15 cellular contexts compared by ENCODE assay signal in the genomic region with DNA sequence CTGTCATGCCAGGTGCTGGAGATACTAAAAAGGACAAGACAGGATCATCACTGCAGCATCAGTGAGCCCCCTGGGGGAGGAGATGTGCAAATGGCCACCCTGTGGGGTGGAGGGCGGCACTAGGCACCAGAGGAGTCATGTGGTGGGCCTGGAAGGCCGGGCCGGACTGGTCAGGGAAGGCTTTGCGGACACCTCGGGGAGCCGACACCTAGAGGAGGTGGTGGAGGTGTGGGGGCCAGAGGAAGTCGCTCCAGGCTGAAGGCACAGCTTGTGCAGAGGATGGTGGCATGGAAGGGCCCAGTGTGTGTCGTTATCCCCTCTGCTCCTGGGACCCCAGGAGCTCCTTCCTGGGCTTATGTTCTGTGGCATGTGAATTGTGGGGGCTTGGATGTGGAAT.
A peak's percentile ranks its signal among the peaks of the same experiment; 100 is the strongest.
DNase-seq lines count a peak whose midpoint lies in the region; ATAC-seq and TF ChIP-seq lines count a peak whose summit lies in the region.
"Had no signal": no experiment of that assay in that cellular context is flagged by ENCODE, and none has a peak within 500 bp of the region (broad histone marks: within the 10 kb centered on the region; RNA-seq: fewer than 3 reads in every experiment).

No MANE protein-coding gene starts in this region.

- peaks cover 14% of the 10 kb centered on the region for H3K27me3 Mint-ChIP-seq in stimulated activated memory B cell treated with anti-CD40 and anti-IgM and Interleukin-4, amounts not matched to agents 10 μg/mL and 1 μg/mL and 100 μg/mL, for 72 hours
- H3K27me3 Mint-ChIP-seq: CD4-positive, CD25-positive, alpha-beta regulatory T cell had no signal

- H3K36me3 ChIP-seq in WERI-Rb-1 (no peaks in the 10 kb centered on the region), mesodermal cell (ENCODE audit: control insufficient read depth, insufficient read depth, low read length) (no peaks in the 10 kb centered on the region)
- H3K36me3 ChIP-seq: ascending aorta had no signal

- H3K27ac ChIP-seq in WERI-Rb-1 = no peak overlapping the region
- H3K27ac ChIP-seq in mesodermal cell (ENCODE audit: low read depth, low read length, severe bottlenecking) = peak overlapping the region; percentile 17
- H3K27ac ChIP-seq: ascending aorta, HL-60 had no signal

- DNase-seq in ELF-1 (ENCODE audit: low read depth, low spot score) = peak; percentile 37
- DNase-seq in WERI-Rb-1 = peak; percentile 46
- DNase-seq in left colon = no peak
- no peak for DNase-seq in iPS-NIHi7 (ENCODE audit: extremely low spot score)
- DNase-seq in iPS-NIHi11 (ENCODE audit: low spot score) = no peak
- DNase-seq: activated naive CD4-positive, alpha-beta T cell treated with anti-CD3 and anti-CD28 coated beads for 36 hours; activated T-cell treated with anti-CD3 and anti-CD28 coated beads for 4 hours; CD4-positive, CD25-positive, alpha-beta regulatory T cell; effector CD4-positive, alpha-beta T cell; stimulated activated CD4-positive, alpha-beta T cell treated with anti-CD3 and anti-CD28 coated beads, Interleukin-12 subunit alpha, Interleukin-12 subunit beta, amount 100 ng/mL, for 4 hours had no signal

- H3K27me3 ChIP-seq in WERI-Rb-1 (ENCODE audit: insufficient read depth, low read depth, severe bottlenecking) = no peaks in the 10 kb centered on the region
- H3K27me3 ChIP-seq: ascending aorta had no signal

- no peaks in the 10 kb centered on the region for H3K36me3 Mint-ChIP-seq in stimulated activated memory B cell treated with anti-CD40 and anti-IgM and Interleukin-4, amounts not matched to agents 10 μg/mL and 1 μg/mL and 100 μg/mL, for 72 hours
- H3K36me3 Mint-ChIP-seq: CD4-positive, CD25-positive, alpha-beta regulatory T cell had no signal

- TF ChIP-seq CTCF in WERI-Rb-1 (IDR thresholded peaks at IDR 0.05; ENCODE audit: low read depth, low read length) = peak; percentile 48

- 47 to 65% methylated on average over 3 to 4 of the region's 8 CpGs for WGBS in mesodermal cell (ENCODE audit: insufficient coverage in 2 of 2), 2 experiments

- H3K4me1 ChIP-seq in mesodermal cell (ENCODE audit: control insufficient read depth, insufficient read depth, low read length, poor library complexity, severe bottlenecking) = peaks cover 3% of the 10 kb centered on the region
- H3K4me1 ChIP-seq: ascending aorta had no signal

- H3K27ac Mint-ChIP-seq in stimulated activated memory B cell treated with anti-CD40 and anti-IgM and Interleukin-4, amounts not matched to agents 10 μg/mL and 1 μg/mL and 100 μg/mL, for 72 hours = no peak overlapping the region
- H3K27ac Mint-ChIP-seq: activated naive CD4-positive, alpha-beta T cell treated with anti-CD3 and anti-CD28 coated beads for 36 hours; CD4-positive, CD25-positive, alpha-beta regulatory T cell had no signal

- intact Hi-C loops in left colon (cut with DNase I, micrococcal nuclease) = no loop called here

- H3K9me3 Mint-ChIP-seq in stimulated activated memory B cell treated with anti-CD40 and anti-IgM and Interleukin-4, amounts not matched to agents 10 μg/mL and 1 μg/mL and 100 μg/mL, for 72 hours = peaks cover 4% of the 10 kb centered on the region
- H3K9me3 Mint-ChIP-seq: central memory CD8-positive, alpha-beta T cell had no signal

- H3K4me3 Mint-ChIP-seq in stimulated activated memory B cell treated with anti-CD40 and anti-IgM and Interleukin-4, amounts not matched to agents 10 μg/mL and 1 μg/mL and 100 μg/mL, for 72 hours = no peak overlapping the region
- H3K4me3 Mint-ChIP-seq: activated naive CD4-positive, alpha-beta T cell treated with anti-CD3 and anti-CD28 coated beads for 36 hours; CD4-positive, CD25-positive, alpha-beta regulatory T cell; central memory CD8-positive, alpha-beta T cell had no signal

- ATAC-seq in stimulated activated memory B cell treated with anti-CD40 and anti-IgM and Interleukin-4, amounts not matched to agents 10 μg/mL and 1 μg/mL and 100 μg/mL, for 72 hours = peak; percentile 10
- ATAC-seq in left colon = no peak

- no peaks in the 10 kb centered on the region for H3K4me1 Mint-ChIP-seq in stimulated activated memory B cell treated with anti-CD40 and anti-IgM and Interleukin-4, amounts not matched to agents 10 μg/mL and 1 μg/mL and 100 μg/mL, for 72 hours
- H3K4me1 Mint-ChIP-seq: CD4-positive, CD25-positive, alpha-beta regulatory T cell; central memory CD8-positive, alpha-beta T cell had no signal

- H3K9me3 ChIP-seq in WERI-Rb-1 (ENCODE audit: severe bottlenecking) (peaks cover 3% of the 10 kb centered on the region), mesodermal cell (ENCODE audit: control insufficient read depth, low read length) (peaks cover 3% of the 10 kb centered on the region)
- H3K9me3 ChIP-seq: ascending aorta had no signal

- H3K4me3 ChIP-seq in WERI-Rb-1 (ENCODE audit: low read depth, low read length) = no peak overlapping the region
- H3K4me3 ChIP-seq in mesodermal cell (ENCODE audit: extremely low read depth, insufficient read depth, low read length, poor library complexity, severe bottlenecking) = no peak overlapping the region
- H3K4me3 ChIP-seq: ascending aorta had no signal

Comparison
In these comparisons a context has a peak if more than half of its experiments do, and no peak if none do; other contexts are left out.
1. DNase-seq: peak in ELF-1 (single experiment) and WERI-Rb-1 (single experiment); none in left colon (0 of 2), iPS-NIHi7 (single experiment) and iPS-NIHi11 (single experiment).